Comparison of ENCODE assay signal across 25 cellular contexts in genomic region chr17:47210105-47210504, GRCh38. TPM values are rescaled to one million over a fixed set of nuclear protein-coding genes. Genes with fewer than 3 reads are reported as not detected.
DNase-seq lines count a peak whose midpoint lies in the region; ATAC-seq, FAIRE-seq and TF ChIP-seq lines count a peak whose summit lies in the region.
"Had no signal": no experiment of that assay in that cellular context is flagged by ENCODE, and none has a peak within 500 bp of the region (broad histone marks: within the 10 kb centered on the region; RNA-seq: fewer than 3 reads in every experiment).

No MANE protein-coding gene starts in this region.

- H3K4me3 ChIP-seq in HUES6 (ENCODE audit: low read depth, low read length) (peak overlapping the region; percentile 16; the same call in 1 of the 2 replicates), H1 (ENCODE audit: extremely low read depth in 1 of 4, insufficient read depth in 2 of 4, low read depth in 3 of 4, low read length in 4 of 4) (no peak overlapping the region), skeletal muscle cell (ENCODE audit: low read depth, low read length) (peak overlapping the region; percentile 28), gastrocnemius medialis (no peak overlapping the region)
- H3K4me3 ChIP-seq: adrenal gland, pancreas, sigmoid colon had no signal

- WGBS in H1 (ENCODE audit: extremely low coverage in 1 of 2, insufficient coverage in 1 of 2, insufficient read length in 1 of 2, insufficient replicate concordance in 2 of 2, low coverage in 1 of 2, low lambda C conversion rate in 2 of 2, missing lambda C conversion rate in 1 of 2), 2 experiments, result 83% methylated on average over 3 of the region's 3 CpGs; no CpG with 5 or more reads in 1 of the 2 experiments

- H3K36me3 ChIP-seq in HUES6 (ENCODE audit: control insufficient read depth, insufficient read depth, low read length), result no peaks in the 10 kb centered on the region
- H3K36me3 ChIP-seq in H1 (ENCODE audit: control insufficient read depth in 2 of 4, insufficient read depth in 4 of 4, low read length in 3 of 4), result no peaks in the 10 kb centered on the region
- no peaks in the 10 kb centered on the region for H3K36me3 ChIP-seq in gastrocnemius medialis
- H3K36me3 ChIP-seq: adrenal gland, pancreas, sigmoid colon had no signal

- TF ChIP-seq EP300 in H1 (IDR thresholded peaks at IDR 0.05; ENCODE audit: borderline replicate concordance in 1 of 2, low read depth in 2 of 2, low read length in 2 of 2), result no peak

- H3K9me3 ChIP-seq in HUES6 (ENCODE audit: control insufficient read depth, insufficient read depth, low read depth, low read length), result no peaks in the 10 kb centered on the region
- H3K9me3 ChIP-seq in H1 (ENCODE audit: insufficient read depth in 2 of 2, low read depth in 1 of 2, low read length in 1 of 2), result no peaks in the 10 kb centered on the region
- no peaks in the 10 kb centered on the region for H3K9me3 ChIP-seq in gastrocnemius medialis
- H3K9me3 ChIP-seq: adrenal gland, pancreas, sigmoid colon had no signal

- no peak overlapping the region for H3K23ac ChIP-seq in H1 (ENCODE audit: insufficient read length)

- H3K27ac ChIP-seq in HUES6 (ENCODE audit: low read depth, low read length), result no peak overlapping the region
- no peak overlapping the region for H3K27ac ChIP-seq in H1 (ENCODE audit: low read depth, low read length)
- no peak overlapping the region for H3K27ac ChIP-seq in gastrocnemius medialis
- H3K27ac ChIP-seq: adrenal gland, pancreas, RWPE1, sigmoid colon had no signal

- H4K5ac ChIP-seq in H1 (ENCODE audit: insufficient read length, low read depth, low read length), result no peak overlapping the region

- H3K9ac ChIP-seq in HUES6 (ENCODE audit: low read length) (no peak overlapping the region), H1 (replicated peaks in 1 of 4; ENCODE audit: extremely low read depth in 1 of 4, low read depth in 3 of 4, low read length in 3 of 4) (no peak overlapping the region)

- ATAC-seq in HG02623 (IDR thresholded peaks at IDR 0.05; ENCODE audit: unreplicated experiment), result no peak
- ATAC-seq in gastrocnemius medialis, result no peak
- ATAC-seq: naive thymus-derived CD4-positive, alpha-beta T cell; pancreas had no signal

- no peak overlapping the region for H4K91ac ChIP-seq in H1 (replicated peaks; ENCODE audit: insufficient read length, low read length)

- DNase-seq in H1 (ENCODE audit: low read depth in 1 of 2, low spot score in 2 of 2) (no peak), left kidney (ENCODE audit: low read depth, low spot score) (peak; percentile 46), skeletal muscle cell (ENCODE audit: low read depth) (no peak), gastrocnemius medialis (no peak)
- DNase-seq in stimulated activated CD4-positive, alpha-beta T cell treated with anti-CD3 and anti-CD28 coated beads, Interleukin-2, amount 100 ng/mL, for 48 hours, result no peak
- DNase-seq: activated B cell treated with CpG ODN at 0.5 μM for 24 hours; activated CD4-positive, alpha-beta memory T cell treated with anti-CD3 and anti-CD28 coated beads for 36 hours; adrenal gland; CD4-positive, alpha-beta T cell; hypothalamus; Kasumi-1; mammary epithelial cell; naive thymus-derived CD4-positive, alpha-beta T cell; NCI-H1048; NCI-H187 treated with DMSO at 0.1 percent for 48 hours; NCI-H526 treated with DMSO at 0.1 percent for 48 hours; pancreas; sigmoid colon; T1000 had no signal

- FAIRE-seq in H1 (lab: Jason Lieb, UNC), result no peak
- FAIRE-seq: bronchial epithelial cell, islet of Langerhans, pancreas had no signal

- no peak overlapping the region for H2AK5ac ChIP-seq in H1 (ENCODE audit: low read depth, low read length)

- H4K20me1 ChIP-seq in H1 (replicated peaks in 1 of 2; ENCODE audit: control insufficient read depth in 1 of 2, insufficient read depth in 2 of 2, low read length in 2 of 2), result no peaks in the 10 kb centered on the region

- H3K4ac ChIP-seq in H1 (replicated peaks; ENCODE audit: insufficient read length, low read depth, low read length), result no peak overlapping the region

- H3K79me1 ChIP-seq in H1 (ENCODE audit: low read depth, low read length), result no peaks in the 10 kb centered on the region

- CTCF ChIA-PET in H1 (lab: Charles Lee; ENCODE audit: partially characterized antibody), result interaction anchor here (1.0 to 2.4 kb wide), 4 partner anchors 10 to 105 kb away, joined by 3 to 10 read pairs (median 4); no protein-coding TSS in a partner anchor

- H3K18ac ChIP-seq in H1 (ENCODE audit: extremely low read depth, low read length), result no peak overlapping the region

- H3K56ac ChIP-seq in H1 (replicated peaks; ENCODE audit: insufficient read length, low read depth, low read length), result no peak overlapping the region

- H2BK15ac ChIP-seq in H1 (ENCODE audit: low read length), result no peak overlapping the region

- TF ChIP-seq CTCF in H1 (IDR thresholded peaks at IDR 0.05; ENCODE audit: control extremely low read depth in 1 of 3, insufficient read depth in 1 of 3, low read depth in 1 of 3, low read length in 3 of 3), result no peak
- TF ChIP-seq CTCF in gastrocnemius medialis (IDR thresholded peaks at IDR 0.05 in 4 of 5, conservative IDR thresholded peaks at IDR 0.05 in 1 of 5), result no peak

- in situ Hi-C loops in gastrocnemius medialis (cut with MboI; ENCODE audit: low sequenced_read_pairs in 4 of 4), result no loop called here

- intact Hi-C loops in gastrocnemius medialis (cut with DNase I; ENCODE audit: low total_unique reads), result no loop called here

- H3K27me3 ChIP-seq in HUES6 (ENCODE audit: control insufficient read depth, insufficient read depth, low read length) (no peaks in the 10 kb centered on the region), H1 (replicated peaks in 1 of 4; ENCODE audit: control insufficient read depth in 3 of 4, extremely low read depth in 1 of 4, insufficient read depth in 3 of 4, low read length in 3 of 4) (peaks cover 0 to 2% (median 0%) of the 10 kb centered on the region in 4 experiments; a peak in 2 of 7 replicates), gastrocnemius medialis (no peaks in the 10 kb centered on the region)
- H3K27me3 ChIP-seq: adrenal gland, pancreas, sigmoid colon had no signal

- no peaks in the 10 kb centered on the region for H3K79me2 ChIP-seq in H1 (ENCODE audit: control insufficient read depth in 1 of 2, insufficient read depth in 2 of 2, low read length in 2 of 2)

- no peak overlapping the region for H2BK120ac ChIP-seq in H1 (replicated peaks; ENCODE audit: low read depth, low read length)

- no peak overlapping the region for H4K8ac ChIP-seq in H1 (ENCODE audit: extremely low read depth, insufficient read depth, low read length)

- H2BK12ac ChIP-seq in H1 (ENCODE audit: low read depth, low read length), result no peak overlapping the region

- H3K4me2 ChIP-seq in H1 (ENCODE audit: insufficient read depth in 1 of 2, low read depth in 2 of 2, low read length in 2 of 2), result no peak overlapping the region

- no peak overlapping the region for H2BK5ac ChIP-seq in H1 (ENCODE audit: low read depth, low read length)

- H3K23me2 ChIP-seq in H1 (ENCODE audit: low read depth, low read length), result peaks cover 2% of the 10 kb centered on the region; the same call in 1 of the 2 replicates

- TF ChIP-seq POLR2A in H1 (IDR thresholded peaks at IDR 0.05; ENCODE audit: control extremely low read depth in 1 of 2, low read depth in 2 of 2, low read length in 2 of 2) (no peak), gastrocnemius medialis (IDR thresholded peaks at IDR 0.05) (no peak)

- POLR2A ChIA-PET in H1 (lab: Charles Lee; ENCODE audit: partially characterized antibody), result interaction anchor here (1.5 kb wide), 1 partner anchor 18 kb away, joined by 6 read pairs; no protein-coding TSS in a partner anchor

- peaks cover 14% of the 10 kb centered on the region for H3K4me1 ChIP-seq in HUES6 (ENCODE audit: control insufficient read depth, insufficient read depth, low read length)
- peaks cover 0 to 3% (median 1%) of the 10 kb centered on the region in 4 experiments; a peak in 2 of 7 replicates for H3K4me1 ChIP-seq in H1 (replicated peaks in 1 of 4; ENCODE audit: control insufficient read depth in 3 of 4, insufficient read depth in 4 of 4, low read length in 3 of 4)
- peaks cover 7 to 15% of the 10 kb centered on the region in 2 donors for H3K4me1 ChIP-seq in gastrocnemius medialis

- H3K14ac ChIP-seq in H1 (ENCODE audit: insufficient read length), result no peak overlapping the region

- TF ChIP-seq RAD21 in H1 (IDR thresholded peaks at IDR 0.05 in 1 of 2, conservative IDR thresholded peaks at IDR 0.05 in 1 of 2; ENCODE audit: low read depth in 2 of 2, low read length in 2 of 2), result no peak

- no peak overlapping the region for H2AFZ ChIP-seq in H1 (ENCODE audit: low read length)

- no peak overlapping the region for H2BK20ac ChIP-seq in H1 (ENCODE audit: low read length)

RNA-seq across cellular contexts. Expression of gene MYL4, which starts 1.0 kb away (rescaled TPM):
- total RNA-seq in H1 (2021; fragmentation: NEBNext Ultra II Directional; extraction: Animal tissue kit (Norgen Biotek cat#: 25700)), result not detected in 2 replicates
- 0.12 and 0.13 TPM in 2 replicates for polyA plus RNA-seq in H1 (2011; rRNA removed)
- polyA plus RNA-seq in H1 (2011; cell fraction: cytosol; rRNA removed), result 0.14 TPM
- polyA plus RNA-seq in H1 (2011; cell fraction: nucleus; rRNA removed), result 0.20 TPM
- polyA plus RNA-seq in H1 (2012, experiment 1 of 2), result 0.44 to 0.55 TPM in 2 of 4 replicates, not detected in the others
- 0.71 TPM for polyA plus RNA-seq in H1 (2012, experiment 2 of 2)
- not detected for polyA plus RNA-seq in H1 (2013, experiment 1 of 2)
- 0.06 TPM for polyA plus RNA-seq in H1 (2013, experiment 2 of 2)
- not detected in 2 replicates for polyA minus RNA-seq in H1 (2011; rRNA and poly(A)+ RNA removed)
- polyA minus RNA-seq in H1 (2011; cell fraction: cytosol; rRNA and poly(A)+ RNA removed), result not detected
- polyA minus RNA-seq in H1 (2011; cell fraction: nucleus; rRNA and poly(A)+ RNA removed), result not detected
- total RNA-seq in gastrocnemius medialis, result under 1 TPM in 1 of 4 donors, not detected in 3; 0.97 TPM
- total RNA-seq: activated B cell treated with CpG ODN at 0.5 μM for 24 hours; activated CD4-positive, alpha-beta memory T cell treated with anti-CD3 and anti-CD28 coated beads for 36 hours; bronchial epithelial cell; CD4-positive, alpha-beta T cell; HT-29; mammary epithelial cell; naive thymus-derived CD4-positive, alpha-beta T cell had no signal
- polyA plus RNA-seq: mammary epithelial cell; naive thymus-derived CD4-positive, alpha-beta T cell had no signal

RNA-seq across cellular contexts. Expression of gene CDC27, which starts 21.0 kb away (rescaled TPM):
- total RNA-seq in H1 (2021; fragmentation: NEBNext Ultra II Directional; extraction: Animal tissue kit (Norgen Biotek cat#: 25700)), result 87.5 and 93.7 TPM in 2 replicates
- polyA plus RNA-seq in H1 (2011; rRNA removed), result 26.0 and 41.9 TPM in 2 replicates
- polyA plus RNA-seq in H1 (2011; cell fraction: cytosol; rRNA removed), result 26.0 TPM
- polyA plus RNA-seq in H1 (2011; cell fraction: nucleus; rRNA removed), result 24.5 TPM
- polyA plus RNA-seq in H1 (2012, experiment 1 of 2), result 35.1 to 55.5 TPM (median 51.0 TPM) in 4 replicates
- 2.2 TPM for polyA plus RNA-seq in H1 (2012, experiment 2 of 2)
- 33.0 TPM for polyA plus RNA-seq in H1 (2013, experiment 1 of 2)
- polyA plus RNA-seq in H1 (2013, experiment 2 of 2), result 35.1 TPM
- 111 and 136 TPM in 2 replicates for polyA minus RNA-seq in H1 (2011; rRNA and poly(A)+ RNA removed)
- 56.9 TPM for polyA minus RNA-seq in H1 (2011; cell fraction: cytosol; rRNA and poly(A)+ RNA removed)
- polyA minus RNA-seq in H1 (2011; cell fraction: nucleus; rRNA and poly(A)+ RNA removed), result 54.4 TPM
- total RNA-seq in gastrocnemius medialis, result 10 to 100 TPM; 26.5 to 65.9 (median 49.4) TPM

RNA-seq across cellular contexts. Expression of gene ITGB3, which starts 43.5 kb away (rescaled TPM):
- total RNA-seq in H1 (2021; fragmentation: NEBNext Ultra II Directional; extraction: Animal tissue kit (Norgen Biotek cat#: 25700)), result 0.09 TPM in 1 of 2 replicates, not detected in the other
- 0.08 and 0.09 TPM in 2 replicates for polyA plus RNA-seq in H1 (2011; rRNA removed)
- 0.10 TPM for polyA plus RNA-seq in H1 (2011; cell fraction: cytosol; rRNA removed)
- 0.14 TPM for polyA plus RNA-seq in H1 (2011; cell fraction: nucleus; rRNA removed)
- polyA plus RNA-seq in H1 (2012, experiment 1 of 2), result 0.07 to 0.31 TPM (median 0.17 TPM) in 4 replicates
- 0.04 TPM for polyA plus RNA-seq in H1 (2012, experiment 2 of 2)
- 0.02 TPM for polyA plus RNA-seq in H1 (2013, experiment 1 of 2)
- polyA plus RNA-seq in H1 (2013, experiment 2 of 2), result 0.09 TPM
- polyA minus RNA-seq in H1 (2011; rRNA and poly(A)+ RNA removed), result 0.16 and 0.46 TPM in 2 replicates
- not detected for polyA minus RNA-seq in H1 (2011; cell fraction: cytosol; rRNA and poly(A)+ RNA removed)
- polyA minus RNA-seq in H1 (2011; cell fraction: nucleus; rRNA and poly(A)+ RNA removed), result 0.30 TPM
- total RNA-seq in gastrocnemius medialis, result 1 to 10 TPM in 2 of 4 donors, under 1 TPM in 1, not detected in 1; 0.92 to 6.2 (median 1.9) TPM
- total RNA-seq: activated CD4-positive, alpha-beta memory T cell treated with anti-CD3 and anti-CD28 coated beads for 36 hours; HT-29 had no signal
- polyA plus RNA-seq: naive thymus-derived CD4-positive, alpha-beta T cell had no signal

Comparison
In these comparisons a context has a peak if more than half of its experiments do, and no peak if none do; other contexts are left out.
1. H3K4me3 ChIP-seq: peak in HUES6 (single experiment) and skeletal muscle cell (single experiment); none in H1 (0 of 4) and gastrocnemius medialis (0 of 4).